In genomic region chr1:157147906-157148717, GRCh38 we compare ENCODE assay signal across 12 cellular contexts. TPM values are rescaled to one million over a fixed set of nuclear protein-coding genes. Genes with fewer than 3 reads are reported as not detected.
A peak's percentile ranks its signal among the peaks of the same experiment; 100 is the strongest.
DNase-seq lines count a peak whose midpoint lies in the region; ATAC-seq and TF ChIP-seq lines count a peak whose summit lies in the region.
"Had no signal": no experiment of that assay in that cellular context is flagged by ENCODE, and none has a peak within 500 bp of the region (broad histone marks: within the 10 kb centered on the region; RNA-seq: fewer than 3 reads in every experiment).

No MANE protein-coding gene starts in this region.

- no peak for TF ChIP-seq EP300 in gastroesophageal sphincter (IDR thresholded peaks at IDR 0.05)

- TF ChIP-seq POLR2A in IMR-90 (IDR thresholded peaks at IDR 0.05; ENCODE audit: low read depth, low read length) (no peak), gastroesophageal sphincter (IDR thresholded peaks at IDR 0.05) (no peak)

- H3K27me3 Mint-ChIP-seq in activated naive CD8-positive, alpha-beta T cell treated with anti-CD3 and anti-CD28 coated beads, Interleukin-2, amount 50 U/mL, for 24 hours, result peaks cover 2% of the 10 kb centered on the region

- no peak overlapping the region for H2AK9ac ChIP-seq in IMR-90 (replicated peaks; ENCODE audit: low read depth, low read length, poor library complexity)

- H2AK5ac ChIP-seq in IMR-90 (ENCODE audit: low read depth, low read length) (no peak overlapping the region), mesenchymal stem cell (ENCODE audit: low read length, severe bottlenecking) (no peak overlapping the region)

- WGBS in IMR-90 (ENCODE audit: extremely low coverage in 2 of 2, insufficient read length in 1 of 2), 2 experiments, result 54% methylated on average over 4 of the region's 10 CpGs; no CpG with 5 or more reads in 1 of the 2 experiments
- WGBS in mesenchymal stem cell, result 71% methylated on average over 10 of the region's 10 CpGs
- 51 to 73% methylated on average over 4 to 10 of the region's 10 CpGs for WGBS in gastroesophageal sphincter (ENCODE audit: low coverage in 1 of 2), 2 donors

- H3K14ac ChIP-seq in IMR-90 (replicated peaks; ENCODE audit: low read depth, low read length) (peak overlapping the region; percentile 34; the same call in 1 of the 2 replicates), mesenchymal stem cell (ENCODE audit: low read length in 2 of 2) (no peak overlapping the region)

- TF ChIP-seq CTCF in AG10803 (conservative IDR thresholded peaks at IDR 0.05; ENCODE audit: low read length) (no peak), IMR-90 (conservative IDR thresholded peaks at IDR 0.05; ENCODE audit: low read depth, low read length) (no peak), gastroesophageal sphincter (IDR thresholded peaks at IDR 0.05) (no peak), GM13977 (IDR thresholded peaks at IDR 0.05; ENCODE audit: extremely low read depth, insufficient read depth, missing control alignments) (no peak)

- ATAC-seq in IMR-90 (ENCODE audit: low read depth), result peak; percentile 54; the same call in 1 of the 2 replicates
- no peak for ATAC-seq in activated naive CD8-positive, alpha-beta T cell treated with anti-CD3 and anti-CD28 coated beads, Interleukin-2, amount 50 U/mL, for 24 hours
- no peak for ATAC-seq in GM18858 (IDR thresholded peaks at IDR 0.05; ENCODE audit: unreplicated experiment)
- ATAC-seq in gastroesophageal sphincter, result no peak
- no peak for ATAC-seq in GM18520 (IDR thresholded peaks at IDR 0.05; ENCODE audit: unreplicated experiment)

- peaks cover 39% of the 10 kb centered on the region for H3K4me1 Mint-ChIP-seq in activated naive CD8-positive, alpha-beta T cell treated with anti-CD3 and anti-CD28 coated beads, Interleukin-2, amount 50 U/mL, for 24 hours

- peak overlapping the region; percentile 36 to 64; a peak in 3 of 4 replicates for H4K8ac ChIP-seq in IMR-90 (ENCODE audit: low read depth in 2 of 2, low read length in 2 of 2)
- no peak overlapping the region for H4K8ac ChIP-seq in mesenchymal stem cell (ENCODE audit: low read length)

- peak overlapping the region; percentile 74 for H2AFZ ChIP-seq in IMR-90 (replicated peaks; ENCODE audit: low read length, poor library complexity)
- H2AFZ ChIP-seq in mesenchymal stem cell (ENCODE audit: low read depth, low read length), result no peak overlapping the region

- H3K4me1 ChIP-seq in IMR-90 (ENCODE audit: control insufficient read depth, insufficient read depth, low read length), result peaks cover 4% of the 10 kb centered on the region; the same call in 1 of the 2 replicates
- H3K4me1 ChIP-seq in mesenchymal stem cell (ENCODE audit: control insufficient read depth, insufficient read depth, low read depth, low read length), result no peaks in the 10 kb centered on the region
- H3K4me1 ChIP-seq in gastroesophageal sphincter, result no peaks in the 10 kb centered on the region

- H3K9me3 ChIP-seq in IMR-90 (ENCODE audit: control insufficient read depth, insufficient read depth, low read length), result no peaks in the 10 kb centered on the region
- no peaks in the 10 kb centered on the region for H3K9me3 ChIP-seq in mesenchymal stem cell (ENCODE audit: control insufficient read depth, low read length)
- H3K9me3 ChIP-seq in gastroesophageal sphincter, result no peaks in the 10 kb centered on the region

- H3K4me2 ChIP-seq in IMR-90 (ENCODE audit: low read depth, low read length) (no peak overlapping the region), mesenchymal stem cell (ENCODE audit: low read length, poor library complexity, severe bottlenecking) (no peak overlapping the region)

- TF ChIP-seq RAD21 in IMR-90 (IDR thresholded peaks at IDR 0.05; ENCODE audit: low read length), result no peak

- H3K79me1 ChIP-seq in IMR-90 (ENCODE audit: low read depth in 1 of 2, low read length in 2 of 2), result no peaks in the 10 kb centered on the region
- no peaks in the 10 kb centered on the region for H3K79me1 ChIP-seq in mesenchymal stem cell (replicated peaks; ENCODE audit: low read length, poor library complexity, severe bottlenecking)

- H3K27ac ChIP-seq in IMR-90 (ENCODE audit: insufficient read depth, low read length), result no peak overlapping the region
- no peak overlapping the region for H3K27ac ChIP-seq in mesenchymal stem cell (ENCODE audit: low read length, poor library complexity, severe bottlenecking)
- H3K27ac ChIP-seq in gastroesophageal sphincter, result peak overlapping the region in 1 of 4 donors; percentile 8

- peak; percentile 36 for DNase-seq in AG10803 (ENCODE audit: low read depth)
- DNase-seq in IMR-90, result peak; percentile 43
- no peak for DNase-seq in activated naive CD8-positive, alpha-beta T cell treated with anti-CD3 and anti-CD28 coated beads, Interleukin-2, amount 50 U/mL, for 24 hours
- peak; percentile 22 for DNase-seq in mesenchymal stem cell
- no peak for DNase-seq in GM13977 (ENCODE audit: low spot score)
- DNase-seq: effector memory CD4-positive, alpha-beta T cell; Kasumi-1; SHP77 treated with DMSO at 0.1 percent for 48 hours had no signal

- H2BK12ac ChIP-seq in mesenchymal stem cell (ENCODE audit: low read length in 2 of 2), result no peak overlapping the region

- in situ Hi-C loops in IMR-90 (cut with MboI; ENCODE audit: low sequenced_read_pairs) (no loop called here), GM13977 (cut with MboI; ENCODE audit: low pct_unique_long_range_greater_than_20kb, low sequenced_read_pairs, unreplicated experiment) (no loop called here)

- no peaks in the 10 kb centered on the region for H3K36me3 Mint-ChIP-seq in activated naive CD8-positive, alpha-beta T cell treated with anti-CD3 and anti-CD28 coated beads, Interleukin-2, amount 50 U/mL, for 24 hours (ENCODE audit: low read depth)

- peak overlapping the region; percentile 4; the same call in 1 of the 2 replicates for H2BK120ac ChIP-seq in IMR-90 (ENCODE audit: low read depth, low read length)
- H2BK120ac ChIP-seq in mesenchymal stem cell (ENCODE audit: low read depth, low read length), result no peak overlapping the region

- H3K27me3 ChIP-seq in IMR-90 (ENCODE audit: control insufficient read depth, insufficient read depth, low read length) (no peaks in the 10 kb centered on the region; the same call in 1 of the 2 replicates), mesenchymal stem cell (ENCODE audit: control insufficient read depth in 1 of 2, insufficient read depth in 1 of 2, low read length in 2 of 2) (peaks cover 0 to 16% of the 10 kb centered on the region in 2 experiments), gastroesophageal sphincter (no peaks in the 10 kb centered on the region)

- H2BK5ac ChIP-seq in IMR-90 (ENCODE audit: low read depth, low read length, poor library complexity, severe bottlenecking) (peak overlapping the region; percentile 4), mesenchymal stem cell (ENCODE audit: low read depth, low read length, poor library complexity, severe bottlenecking) (no peak overlapping the region)

- peak overlapping the region; percentile 4; the same call in 1 of the 2 replicates for H2BK20ac ChIP-seq in IMR-90 (ENCODE audit: low read depth, low read length)

- H3K4me3 ChIP-seq in AG10803 (ENCODE audit: low read length) (no peak overlapping the region), IMR-90 (ENCODE audit: insufficient read depth, low read depth, low read length) (no peak overlapping the region), mesenchymal stem cell (ENCODE audit: insufficient read depth in 1 of 2, low read depth in 1 of 2, low read length in 2 of 2) (no peak overlapping the region), gastroesophageal sphincter (no peak overlapping the region)
- H3K4me3 ChIP-seq: lung had no signal

- H4K91ac ChIP-seq in IMR-90 (ENCODE audit: insufficient read depth, low read depth, low read length) (no peak overlapping the region), mesenchymal stem cell (ENCODE audit: low read length) (no peak overlapping the region)

- H2BK15ac ChIP-seq in IMR-90 (ENCODE audit: low read depth, low read length) (no peak overlapping the region), mesenchymal stem cell (ENCODE audit: low read depth, poor library complexity, severe bottlenecking) (no peak overlapping the region)

- no peak overlapping the region for H3K4me3 Mint-ChIP-seq in activated naive CD8-positive, alpha-beta T cell treated with anti-CD3 and anti-CD28 coated beads, Interleukin-2, amount 50 U/mL, for 24 hours

- CTCF ChIA-PET in IMR-90 (lab: Yijun Ruan, JAX), result interaction anchor here (0.7 to 2.2 kb wide), 2 partner anchors 9 to 58 kb away, joined by 3 to 9 read pairs; no protein-coding TSS in a partner anchor

- no TSS peak for BruUV-seq in IMR-90 (replicated peaks; lab: Mats Ljungman, UMichigan)

- H3K4ac ChIP-seq in IMR-90 (ENCODE audit: low read depth, low read length) (peak overlapping the region; percentile 31; the same call in 1 of the 2 replicates), mesenchymal stem cell (ENCODE audit: low read depth in 1 of 2, low read length in 2 of 2) (no peak overlapping the region)

- 0 out of 2 replicates have a peak, but pooled peaks cover 3% of the 10 kb centered on the region for H3K9me1 ChIP-seq in IMR-90 (ENCODE audit: insufficient read depth, low read length)

- dilution Hi-C loops in IMR-90 (cut with HindIII; ENCODE audit: low sequenced_read_pairs, unreplicated experiment), result no loop called here

- POLR2A ChIA-PET in IMR-90 (lab: Charles Lee; ENCODE audit: unreplicated experiment), result no interaction called here

- H4K5ac ChIP-seq in IMR-90 (ENCODE audit: low read depth, low read length), result peak overlapping the region; percentile 61

- no peak overlapping the region for H3K56ac ChIP-seq in IMR-90 (ENCODE audit: extremely low read depth, insufficient read depth, low read length)

- H3K18ac ChIP-seq in IMR-90 (ENCODE audit: low read depth, low read length) (peak overlapping the region; percentile 50; the same call in 1 of the 2 replicates), mesenchymal stem cell (ENCODE audit: low read depth in 1 of 2, low read length in 2 of 2) (no peak overlapping the region)

- peak overlapping the region; percentile 43 for H3K27ac Mint-ChIP-seq in activated naive CD8-positive, alpha-beta T cell treated with anti-CD3 and anti-CD28 coated beads, Interleukin-2, amount 50 U/mL, for 24 hours

- intact Hi-C loops in IMR-90 (cut with micrococcal nuclease), result no loop called here

- no peaks in the 10 kb centered on the region for H3K9me3 Mint-ChIP-seq in activated naive CD8-positive, alpha-beta T cell treated with anti-CD3 and anti-CD28 coated beads, Interleukin-2, amount 50 U/mL, for 24 hours

- H4K20me1 ChIP-seq in IMR-90 (ENCODE audit: insufficient read depth, low read length), result no peaks in the 10 kb centered on the region

- H3K36me3 ChIP-seq in IMR-90 (ENCODE audit: control insufficient read depth, insufficient read depth, low read length) (no peaks in the 10 kb centered on the region), mesenchymal stem cell (ENCODE audit: control insufficient read depth in 1 of 2, insufficient read depth in 2 of 2, low read depth in 1 of 2, low read length in 2 of 2) (no peaks in the 10 kb centered on the region), gastroesophageal sphincter (no peaks in the 10 kb centered on the region)

- H3K23ac ChIP-seq in IMR-90 (ENCODE audit: low read depth, low read length) (no peak overlapping the region), mesenchymal stem cell (ENCODE audit: low read length in 2 of 2) (no peak overlapping the region)

- H3K9ac ChIP-seq in IMR-90 (ENCODE audit: low read depth, low read length), result no peak overlapping the region
- H3K9ac ChIP-seq in mesenchymal stem cell (ENCODE audit: low read length), result no peak overlapping the region

RNA-seq across cellular contexts. Expression of gene ETV3, which starts 9.9 kb away (rescaled TPM):
- total RNA-seq in IMR-90 (2012; rRNA removed) (14.7 and 21.1 TPM in 2 replicates), gastroesophageal sphincter (10 to 100 TPM; 17.7 to 27.3 (median 20.5) TPM)
- 6.4 and 6.8 TPM in 2 replicates for polyA plus RNA-seq in IMR-90 (2012; rRNA removed)
- 2.9 and 4.0 TPM in 2 replicates for polyA plus RNA-seq in IMR-90 (2012; cell fraction: cytosol; rRNA removed)
- polyA plus RNA-seq in IMR-90 (2012; cell fraction: nucleus; rRNA removed; ENCODE audit: low replicate concordance), result 10.0 and 112 TPM in 2 replicates
- polyA plus RNA-seq in mesenchymal stem cell (2013, experiment 1 of 2), result 9.1 TPM
- 8.6 TPM for polyA plus RNA-seq in mesenchymal stem cell (2013, experiment 2 of 2)

RNA-seq across cellular contexts. Expression of gene ETV3L, which starts 48.5 kb away (rescaled TPM):
- not detected in 2 replicates for total RNA-seq in IMR-90 (2012; rRNA removed)
- polyA plus RNA-seq in IMR-90 (2012; rRNA removed), result not detected in 2 replicates
- not detected in 2 replicates for polyA plus RNA-seq in IMR-90 (2012; cell fraction: cytosol; rRNA removed)
- polyA plus RNA-seq in IMR-90 (2012; cell fraction: nucleus; rRNA removed; ENCODE audit: low replicate concordance), result 0.03 and 0.10 TPM in 2 replicates
- not detected for polyA plus RNA-seq in mesenchymal stem cell (2013, experiment 1 of 2)
- polyA plus RNA-seq in mesenchymal stem cell (2013, experiment 2 of 2), result not detected
- total RNA-seq in gastroesophageal sphincter, result not detected
- total RNA-seq: lung had no signal

Comparison
In these comparisons a context has a peak if more than half of its experiments do, and no peak if none do; other contexts are left out.
1. DNase-seq: peak in AG10803 (single experiment), IMR-90 (single experiment) and mesenchymal stem cell (single experiment); none in activated naive CD8-positive, alpha-beta T cell treated with anti-CD3 and anti-CD28 coated beads, Interleukin-2, amount 50 U/mL, for 24 hours (single experiment) and GM13977 (single experiment).